ENCODE assay signal across 8 cellular contexts in genomic region chr11:72741429-72741833, GRCh38. TPM values are rescaled to one million over a fixed set of nuclear protein-coding genes. Genes with fewer than 3 reads are reported as not detected.
DNase-seq lines count a peak whose midpoint lies in the region; ATAC-seq and TF ChIP-seq lines count a peak whose summit lies in the region.

No MANE protein-coding gene starts in this region.

- TF ChIP-seq POLR2A in upper lobe of left lung (IDR thresholded peaks at IDR 0.05) = peak in 1 of 4 donors; percentile 31

- no peak for ATAC-seq in activated CD8-positive, alpha-beta T cell treated with anti-CD3 and anti-CD28 coated beads, Interleukin-2, amount 10 ng/mL, durations not matched to agents 7 days and 5 days
- peak; percentile 41 for ATAC-seq in left lobe of liver
- ATAC-seq in upper lobe of left lung (ENCODE audit: low FRiP score in 2 of 2) = peak in 1 of 2 donors; percentile 42
- no peak for ATAC-seq in GM19397 (IDR thresholded peaks at IDR 0.05; ENCODE audit: unreplicated experiment)

- 52 to 58% methylated on average over 6 to 8 of the region's 8 CpGs for WGBS in upper lobe of left lung, 2 donors

- H3K9me3 ChIP-seq in upper lobe of left lung = no peaks in the 10 kb centered on the region

- H3K27me3 Mint-ChIP-seq in activated naive CD4-positive, alpha-beta T cell treated with anti-CD3 and anti-CD28 coated beads for 36 hours (ENCODE audit: low read depth) = no peaks in the 10 kb centered on the region
- H3K27me3 Mint-ChIP-seq in activated CD8-positive, alpha-beta T cell treated with anti-CD3 and anti-CD28 coated beads, Interleukin-2, amount 10 ng/mL, durations not matched to agents 7 days and 5 days (ENCODE audit: low read depth) = no peaks in the 10 kb centered on the region

- DNase-seq in activated naive CD4-positive, alpha-beta T cell treated with anti-CD3 and anti-CD28 coated beads for 36 hours = no peak
- DNase-seq in activated naive CD4-positive, alpha-beta T cell treated with Interleukin-2 at 50 U/mL for 16 hours = no peak
- DNase-seq in activated CD8-positive, alpha-beta T cell treated with anti-CD3 and anti-CD28 coated beads, Interleukin-2, amount 10 ng/mL, durations not matched to agents 7 days and 5 days = no peak
- DNase-seq in left lobe of liver (ENCODE audit: low spot score) (no peak), upper lobe of left lung (peak in 1 of 2 donors; percentile 83), NCI-H748 (lab: John Stamatoyannopoulos, UW; ENCODE audit: unreplicated experiment) (no peak)
- DNase-seq in activated CD4-positive, alpha-beta T cell treated with anti-CD3 and anti-CD28 coated beads, Interleukin-2, amount 50 U/mL, for 48 hours = no peak

- H3K27me3 ChIP-seq in upper lobe of left lung = no peaks in the 10 kb centered on the region

- H3K4me3 ChIP-seq in upper lobe of left lung = no peak overlapping the region

- no peak for TF ChIP-seq EP300 in upper lobe of left lung (IDR thresholded peaks at IDR 0.05)

- no peaks in the 10 kb centered on the region for H3K36me3 ChIP-seq in upper lobe of left lung

- peak overlapping the region; percentile 81 to 93 (median 89) for H3K27ac ChIP-seq in upper lobe of left lung

- H3K36me3 Mint-ChIP-seq in activated naive CD4-positive, alpha-beta T cell treated with anti-CD3 and anti-CD28 coated beads for 36 hours (ENCODE audit: low read depth) = no peaks in the 10 kb centered on the region
- peaks cover 7% of the 10 kb centered on the region for H3K36me3 Mint-ChIP-seq in activated CD8-positive, alpha-beta T cell treated with anti-CD3 and anti-CD28 coated beads, Interleukin-2, amount 10 ng/mL, durations not matched to agents 7 days and 5 days (ENCODE audit: low read depth)

- peaks cover 63 to 95% (median 90%) of the 10 kb centered on the region in 4 donors for H3K4me1 ChIP-seq in upper lobe of left lung

- H3K4me3 Mint-ChIP-seq in activated naive CD4-positive, alpha-beta T cell treated with anti-CD3 and anti-CD28 coated beads for 36 hours = no peak overlapping the region
- no peak overlapping the region for H3K4me3 Mint-ChIP-seq in activated CD8-positive, alpha-beta T cell treated with anti-CD3 and anti-CD28 coated beads, Interleukin-2, amount 10 ng/mL, durations not matched to agents 7 days and 5 days

- TF ChIP-seq CTCF in upper lobe of left lung (IDR thresholded peaks at IDR 0.05) = peak in 3 of 6 experiments; percentile 7 to 31 (median 12)

- H3K9me3 Mint-ChIP-seq in activated naive CD4-positive, alpha-beta T cell treated with anti-CD3 and anti-CD28 coated beads for 36 hours = no peaks in the 10 kb centered on the region
- no peaks in the 10 kb centered on the region for H3K9me3 Mint-ChIP-seq in activated CD8-positive, alpha-beta T cell treated with anti-CD3 and anti-CD28 coated beads, Interleukin-2, amount 10 ng/mL, durations not matched to agents 7 days and 5 days (ENCODE audit: insufficient read depth)

- CTCF ChIA-PET in activated naive CD4-positive, alpha-beta T cell treated with anti-CD3 and anti-CD28 coated beads for 36 hours (lab: Charles Lee) = no interaction called here
- CTCF ChIA-PET in activated CD8-positive, alpha-beta T cell treated with anti-CD3 and anti-CD28 coated beads, Interleukin-2, amount 10 ng/mL, durations not matched to agents 7 days and 5 days (lab: Charles Lee) = interaction anchor here (1.3 to 2.3 kb wide), 4 partner anchors 16 to 57 kb away, joined by 3 to 8 read pairs (median 6); partner anchors contain the start of gene STARD10

- POLR2A ChIA-PET in activated CD8-positive, alpha-beta T cell treated with anti-CD3 and anti-CD28 coated beads, Interleukin-2, amount 10 ng/mL, durations not matched to agents 7 days and 5 days (lab: Charles Lee) = interaction anchor here (1.1 to 1.4 kb wide), 2 partner anchors 53 to 72 kb away, joined by 3 to 5 read pairs; partner anchors contain the start of gene STARD10

- H3K27ac Mint-ChIP-seq in activated naive CD4-positive, alpha-beta T cell treated with anti-CD3 and anti-CD28 coated beads for 36 hours = peak overlapping the region; percentile 51
- peak overlapping the region; percentile 84 for H3K27ac Mint-ChIP-seq in activated CD8-positive, alpha-beta T cell treated with anti-CD3 and anti-CD28 coated beads, Interleukin-2, amount 10 ng/mL, durations not matched to agents 7 days and 5 days

- intact Hi-C loops in activated naive CD4-positive, alpha-beta T cell treated with anti-CD3 and anti-CD28 coated beads for 36 hours (cut with micrococcal nuclease) = no loop called here

- H3K4me1 Mint-ChIP-seq in activated naive CD4-positive, alpha-beta T cell treated with anti-CD3 and anti-CD28 coated beads for 36 hours (ENCODE audit: low read depth) = peaks cover 73% of the 10 kb centered on the region
- H3K4me1 Mint-ChIP-seq in activated CD8-positive, alpha-beta T cell treated with anti-CD3 and anti-CD28 coated beads, Interleukin-2, amount 10 ng/mL, durations not matched to agents 7 days and 5 days (ENCODE audit: low read depth) = peaks cover 76% of the 10 kb centered on the region

RNA-seq across cellular contexts. Expression of gene ARAP1, which starts 10.8 kb away (rescaled TPM):
- 10 to 100 TPM; 64.7 to 70.1 TPM for total RNA-seq in activated naive CD4-positive, alpha-beta T cell treated with anti-CD3 and anti-CD28 coated beads for 36 hours
- 10 to 100 TPM; 84.3 to 89.6 TPM for total RNA-seq in activated CD8-positive, alpha-beta T cell treated with anti-CD3 and anti-CD28 coated beads, Interleukin-2, amount 10 ng/mL, durations not matched to agents 7 days and 5 days
- 37.5 TPM for total RNA-seq in left lobe of liver
- total RNA-seq in upper lobe of left lung = 1,000 to 10,000 TPM in 1 of 6 donors, 100 to 1,000 TPM in 5; 217 to 1,154 (median 269) TPM

RNA-seq across cellular contexts. Expression of gene STARD10, which starts 52.4 kb away (rescaled TPM):
- 10 to 100 TPM; 11.9 to 12.0 TPM for total RNA-seq in activated naive CD4-positive, alpha-beta T cell treated with anti-CD3 and anti-CD28 coated beads for 36 hours
- total RNA-seq in activated CD8-positive, alpha-beta T cell treated with anti-CD3 and anti-CD28 coated beads, Interleukin-2, amount 10 ng/mL, durations not matched to agents 7 days and 5 days = 1 to 10 TPM; 4.0 to 4.5 TPM
- total RNA-seq in left lobe of liver (493 TPM), upper lobe of left lung (100 to 1,000 TPM in 5 of 6 donors, 10 to 100 TPM in 1; 93.2 to 227 (median 151) TPM)

Comparison
In these comparisons a context has a peak if more than half of its experiments do, and no peak if none do; other contexts are left out.
1. RNA of gene STARD10, which starts 52.4 kb away (total RNA-seq): 493 TPM in left lobe of liver (single experiment) and 93.2 to 227 TPM in upper lobe of left lung; 11.9 to 12.0 TPM in activated naive CD4-positive, alpha-beta T cell treated with anti-CD3 and anti-CD28 coated beads for 36 hours and 4.0 to 4.5 TPM in activated CD8-positive, alpha-beta T cell treated with anti-CD3 and anti-CD28 coated beads, Interleukin-2, amount 10 ng/mL, durations not matched to agents 7 days and 5 days; every median in the first group is over 4 times any median in the second.